Comparison of ENCODE assay signal across 20 cellular contexts in the genomic region with DNA sequence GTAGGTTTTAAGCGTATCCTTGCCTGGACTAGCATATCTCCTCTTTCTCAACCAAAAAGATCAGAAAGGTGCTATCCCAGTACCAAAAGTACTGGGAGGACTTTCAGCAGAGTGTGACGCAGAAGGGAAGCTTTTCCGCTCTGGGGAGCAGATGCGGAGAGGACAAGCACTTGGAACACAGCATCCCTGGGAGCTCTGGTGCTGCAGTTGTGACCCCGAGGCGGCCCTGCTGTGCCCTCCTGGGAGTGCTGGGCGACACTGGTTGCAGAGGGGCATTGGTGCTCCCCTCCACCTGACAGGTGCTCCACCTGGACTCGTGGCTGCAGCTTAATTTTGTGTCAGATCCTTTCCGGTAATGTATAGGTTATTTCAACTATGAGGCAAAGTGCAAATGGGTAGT. TPM values are rescaled to one million over a fixed set of nuclear protein-coding genes. Genes with fewer than 3 reads are reported as not detected.
DNase-seq lines count a peak whose midpoint lies in the region; ATAC-seq and TF ChIP-seq lines count a peak whose summit lies in the region.
"Had no signal": no experiment of that assay in that cellular context is flagged by ENCODE, and none has a peak within 500 bp of the region (broad histone marks: within the 10 kb centered on the region; RNA-seq: fewer than 3 reads in every experiment).

No MANE protein-coding gene starts in this region.

- H3K27me3 ChIP-seq in right atrium auricular region, result no peaks in the 10 kb centered on the region
- H3K27me3 ChIP-seq in gastroesophageal sphincter, result no peaks in the 10 kb centered on the region
- no peaks in the 10 kb centered on the region for H3K27me3 ChIP-seq in muscle layer of duodenum (ENCODE audit: low read depth, low read length)

- no peak for ATAC-seq in left cardiac atrium
- no peak for ATAC-seq in gastroesophageal sphincter
- no peak for ATAC-seq in HG03139 (IDR thresholded peaks at IDR 0.05; ENCODE audit: unreplicated experiment)

- H3K27ac ChIP-seq in right atrium auricular region, result no peak overlapping the region
- H3K27ac ChIP-seq in gastroesophageal sphincter, result peak overlapping the region in 3 of 4 donors; percentile 95 to 98 (median 96)
- peak overlapping the region; percentile 92 for H3K27ac ChIP-seq in muscle layer of duodenum (ENCODE audit: low read length)
- H3K27ac ChIP-seq: BLaER1 had no signal

- no peak for TF ChIP-seq CTCF in right atrium auricular region (IDR thresholded peaks at IDR 0.05)
- no peak for TF ChIP-seq CTCF in gastroesophageal sphincter (IDR thresholded peaks at IDR 0.05)
- TF ChIP-seq CTCF in type B pancreatic cell (conservative IDR thresholded peaks at IDR 0.05), result no peak

- H3K27me3 Mint-ChIP-seq in type B pancreatic cell, result no peaks in the 10 kb centered on the region

- DNase-seq in left cardiac atrium, result peak; percentile 27
- DNase-seq in right atrium auricular region (ENCODE audit: low spot score), result no peak
- DNase-seq in type B pancreatic cell (ENCODE audit: extremely low spot score, unreplicated experiment), result no peak
- DNase-seq in stimulated activated CD4-positive, alpha-beta T cell treated with anti-CD3 and anti-CD28 coated beads, Interleukin-12 subunit alpha, Interleukin-12 subunit beta, amount 100 ng/mL, for 4 hours, result no peak
- DNase-seq in NCI-H2107 treated with DMSO at 0.1 percent for 48 hours (lab: John Stamatoyannopoulos, UW; ENCODE audit: unreplicated experiment), result no peak
- DNase-seq: 8988T; GF-D8; HFFc6; MV-4-11; NCI-H1417; NCI-H187 treated with DMSO at 0.1 percent for 48 hours; NCI-H446; NCI-H69; NK-92 treated with Interleukin-12 subunit alpha and Interleukin-12 subunit beta, amount 100 ng/mL, for 24 hours; SHP77 treated with DMSO at 0.1 percent for 48 hours had no signal

- peaks cover 0 to 34% of the 10 kb centered on the region in 2 donors for H3K4me1 ChIP-seq in right atrium auricular region
- H3K4me1 ChIP-seq in gastroesophageal sphincter, result peaks cover 3 to 83% (median 23%) of the 10 kb centered on the region in 3 donors
- peaks cover 22 to 49% of the 10 kb centered on the region in 2 donors for H3K4me1 ChIP-seq in muscle layer of duodenum (ENCODE audit: control insufficient read depth in 1 of 2, insufficient read depth in 2 of 2, low read length in 2 of 2)

- no peaks in the 10 kb centered on the region for H3K9me3 ChIP-seq in right atrium auricular region
- no peaks in the 10 kb centered on the region for H3K9me3 ChIP-seq in gastroesophageal sphincter
- no peaks in the 10 kb centered on the region for H3K9me3 ChIP-seq in muscle layer of duodenum (ENCODE audit: control insufficient read depth in 1 of 2, low read length in 2 of 2)

- no peak overlapping the region for H3K4me3 ChIP-seq in right atrium auricular region
- no peak overlapping the region for H3K4me3 ChIP-seq in gastroesophageal sphincter
- no peak overlapping the region for H3K4me3 ChIP-seq in muscle layer of duodenum (ENCODE audit: low read depth in 1 of 2, low read length in 2 of 2)
- H3K4me3 ChIP-seq: BLaER1 had no signal

- H3K4me1 Mint-ChIP-seq in type B pancreatic cell (ENCODE audit: unreplicated experiment), result peaks cover 29% of the 10 kb centered on the region

- intact Hi-C loops in left cardiac atrium (cut with DNase I), result loop anchor here in 1 of 2 donors (10.0 kb wide), 1 partner anchor 86 kb away; the partner anchor contains the start of gene CARS2

- no peak for TF ChIP-seq EP300 in gastroesophageal sphincter (IDR thresholded peaks at IDR 0.05)

- WGBS in gastroesophageal sphincter (ENCODE audit: low coverage in 1 of 2), 2 donors, result 84 to 86% methylated on average over 2 to 7 of the region's 9 CpGs

- H3K4me3 Mint-ChIP-seq in type B pancreatic cell, result peak overlapping the region; percentile 36
- H3K4me3 Mint-ChIP-seq: HFFc6 had no signal

- H3K36me3 Mint-ChIP-seq in type B pancreatic cell, result peaks cover 10% of the 10 kb centered on the region

- no peak for TF ChIP-seq POLR2A in gastroesophageal sphincter (IDR thresholded peaks at IDR 0.05)

- peak overlapping the region; percentile 47 for H3K27ac Mint-ChIP-seq in type B pancreatic cell
- H3K27ac Mint-ChIP-seq: HFFc6 had no signal

- no peaks in the 10 kb centered on the region for H3K9me3 Mint-ChIP-seq in type B pancreatic cell

- H3K36me3 ChIP-seq in right atrium auricular region, result peaks cover 16% of the 10 kb centered on the region
- H3K36me3 ChIP-seq in gastroesophageal sphincter, result peaks cover 0 to 18% of the 10 kb centered on the region in 2 donors
- H3K36me3 ChIP-seq in muscle layer of duodenum (ENCODE audit: control insufficient read depth in 1 of 2, insufficient read depth in 2 of 2, low read length in 2 of 2), result peaks cover 9 to 17% of the 10 kb centered on the region in 2 donors

RNA-seq across cellular contexts. Expression of gene NAXD, which starts 3.4 kb away (rescaled TPM):
- total RNA-seq in left cardiac atrium (10 to 100 TPM; 23.7 to 27.0 TPM), right atrium auricular region (10 to 100 TPM; 16.8 to 17.4 TPM), gastroesophageal sphincter (10 to 100 TPM; 29.5 to 45.3 (median 36.0) TPM), type B pancreatic cell (ENCODE audit: low replicate concordance) (38.8 and 39.5 TPM in 2 replicates)

RNA-seq across cellular contexts. Expression of gene RAB20, which starts 57.3 kb away (rescaled TPM):
- 10 to 100 TPM; 12.7 to 24.3 TPM for total RNA-seq in left cardiac atrium
- total RNA-seq in right atrium auricular region, result 10 to 100 TPM; 10.8 to 15.7 TPM
- total RNA-seq in gastroesophageal sphincter, result 10 to 100 TPM in 3 of 4 donors, 1 to 10 TPM in 1; 8.7 to 32.8 (median 18.4) TPM
- total RNA-seq in type B pancreatic cell (ENCODE audit: low replicate concordance), result 6.4 and 9.1 TPM in 2 replicates
- total RNA-seq: OCI-LY7 had no signal

Comparison
In these comparisons a context has a peak if more than half of its experiments do, and no peak if none do; other contexts are left out.
1. H3K27ac ChIP-seq: peak in gastroesophageal sphincter (3 of 4) and muscle layer of duodenum (single experiment); none in right atrium auricular region (0 of 2).